ENCODE assay signal across 7 cellular contexts in genomic region chr2:145394181-145394580, GRCh38.
"Had no signal": no experiment of that assay in that cellular context is flagged by ENCODE, and none has a peak within 500 bp of the region (broad histone marks: within the 10 kb centered on the region; RNA-seq: fewer than 3 reads in every experiment).

No MANE protein-coding gene starts in this region.

- H3K4me1 Mint-ChIP-seq: GM23338, H9 had no signal

- H3K4me3 ChIP-seq: GM23338 had no signal

- DNase-seq: H9, HCEC 1CT, KBM-7 had no signal

- ATAC-seq: GM23338 had no signal

- H3K27ac Mint-ChIP-seq: GM23338, H9 had no signal

- FAIRE-seq: H1, H54, HTR-8/SVneo had no signal

- H3K4me3 Mint-ChIP-seq: GM23338, H9 had no signal

- H2AFZ ChIP-seq: GM23338 had no signal

- H3K4me2 ChIP-seq: GM23338 had no signal
